9 cellular contexts compared by ENCODE assay signal in the genomic region with DNA sequence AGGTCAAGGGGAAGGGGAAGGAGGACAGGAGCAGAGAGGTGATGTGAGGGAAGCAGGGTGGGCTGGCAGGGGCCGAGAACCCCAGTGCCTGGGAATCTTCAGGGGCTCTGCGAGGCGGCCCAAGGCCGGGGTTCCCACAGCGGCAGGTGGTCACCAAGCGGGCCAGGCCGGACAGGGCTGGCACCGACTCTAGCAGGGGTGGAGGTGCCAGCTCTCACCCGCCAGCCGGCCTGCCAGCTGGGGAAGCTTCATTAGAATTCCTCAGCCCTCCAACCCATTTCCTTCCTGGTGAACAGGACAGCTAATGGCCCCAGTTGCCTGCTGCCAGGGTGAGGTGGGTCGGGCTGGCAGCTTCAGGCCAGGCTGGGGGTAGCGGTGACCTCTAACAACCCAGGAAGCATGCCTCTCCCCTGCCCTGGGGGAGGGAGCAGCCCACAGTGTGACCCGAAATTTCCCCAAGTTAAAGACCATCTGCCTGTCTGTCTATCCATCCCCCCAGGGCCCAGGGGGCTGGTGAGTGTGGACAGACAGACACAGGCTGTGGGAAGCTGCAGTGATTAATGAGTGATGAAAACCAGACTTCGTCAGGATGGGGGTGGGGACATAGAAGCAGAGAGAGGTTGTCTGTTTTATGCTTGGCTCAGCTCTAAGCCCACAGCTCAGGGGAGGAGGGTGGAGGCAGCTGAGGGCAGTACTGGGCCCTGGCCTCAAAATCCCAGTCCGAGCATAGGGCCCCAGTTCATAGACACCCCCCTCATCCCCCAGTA.
DNase-seq lines count a peak whose midpoint lies in the region; ATAC-seq, FAIRE-seq and TF ChIP-seq lines count a peak whose summit lies in the region.
"Had no signal": no experiment of that assay in that cellular context is flagged by ENCODE, and none has a peak within 500 bp of the region (broad histone marks: within the 10 kb centered on the region; RNA-seq: fewer than 3 reads in every experiment).

No MANE protein-coding gene starts in this region.

- no peaks in the 10 kb centered on the region for H3K36me3 Mint-ChIP-seq in activated T-cell treated with anti-CD3 and anti-CD28 coated beads, Interleukin-2, amount 50 U/mL, for 72 hours (ENCODE audit: insufficient read depth in 2 of 2)

- no peaks in the 10 kb centered on the region for H3K27me3 Mint-ChIP-seq in activated T-cell treated with anti-CD3 and anti-CD28 coated beads, Interleukin-2, amount 50 U/mL, for 72 hours (ENCODE audit: low read depth)

- peaks cover 11% of the 10 kb centered on the region for H3K4me1 Mint-ChIP-seq in activated T-cell treated with anti-CD3 and anti-CD28 coated beads, Interleukin-2, amount 50 U/mL, for 72 hours (ENCODE audit: low read depth)

- H3K4me2 ChIP-seq in endothelial cell of umbilical vein (ENCODE audit: insufficient read depth, low read length), result no peak overlapping the region

- no peak overlapping the region for H3K27ac Mint-ChIP-seq in activated T-cell treated with anti-CD3 and anti-CD28 coated beads, Interleukin-2, amount 50 U/mL, for 72 hours

- no peaks in the 10 kb centered on the region for H3K9me3 Mint-ChIP-seq in activated T-cell treated with anti-CD3 and anti-CD28 coated beads, Interleukin-2, amount 50 U/mL, for 72 hours

- no peaks in the 10 kb centered on the region for H4K20me1 ChIP-seq in endothelial cell of umbilical vein (replicated peaks; ENCODE audit: control insufficient read depth, extremely low read depth, insufficient read depth, low read length)

- in situ Hi-C loops in Panc1 (cut with HindIII; ENCODE audit: low pct_unique_long_range_greater_than_20kb, low sequenced_read_pairs), result no loop called here

- dilution Hi-C loops in endothelial cell of umbilical vein (cut with MboI; ENCODE audit: extremely low pct_ligation_motif_present, low sequenced_read_pairs), result no loop called here

- intact Hi-C loops in Panc1 (cut with micrococcal nuclease; ENCODE audit: unreplicated experiment), result no loop called here
- intact Hi-C loops in endothelial cell of umbilical vein (cut with micrococcal nuclease), result no loop called here

- no peak for DNase-seq in Panc1 (ENCODE audit: low read depth, low spot score)
- peak; percentile 43 for DNase-seq in endothelial cell of umbilical vein (ENCODE audit: low read depth, low spot score)
- DNase-seq in mesenteric fat pad (ENCODE audit: low spot score), result peak; percentile 88
- DNase-seq in tibial nerve (ENCODE audit: low spot score in 2 of 2), result peak in 1 of 2 donors; percentile 51
- DNase-seq in activated T-cell treated with anti-CD3 and anti-CD28 coated beads, Interleukin-2, amount 50 U/mL, for 72 hours, result no peak

- H3K4me3 ChIP-seq in Panc1 (ENCODE audit: low read depth in 2 of 2, low read length in 2 of 2), result no peak overlapping the region
- H3K4me3 ChIP-seq in endothelial cell of umbilical vein (replicated peaks in 1 of 3; ENCODE audit: insufficient read depth in 1 of 3, low read depth in 1 of 3, low read length in 3 of 3), result no peak overlapping the region
- no peak overlapping the region for H3K4me3 ChIP-seq in tibial nerve

- no peaks in the 10 kb centered on the region for H3K79me2 ChIP-seq in endothelial cell of umbilical vein (ENCODE audit: control insufficient read depth, insufficient read depth, low read length)

- WGBS in tibial nerve, 2 donors, result 58 to 65% methylated on average over 14 to 15 of the region's 15 CpGs

- no peaks in the 10 kb centered on the region for H3K9me1 ChIP-seq in endothelial cell of umbilical vein (replicated peaks; ENCODE audit: control insufficient read depth, extremely low read depth, insufficient read depth, low read length)

- no peaks in the 10 kb centered on the region for H3K27me3 ChIP-seq in Panc1 (ENCODE audit: control insufficient read depth, insufficient read depth, low read length)
- no peaks in the 10 kb centered on the region for H3K27me3 ChIP-seq in endothelial cell of umbilical vein (ENCODE audit: control insufficient read depth in 2 of 2, insufficient read depth in 2 of 2, low read length in 2 of 2)
- no peaks in the 10 kb centered on the region for H3K27me3 ChIP-seq in tibial nerve

- H3K9me3 ChIP-seq in Panc1 (ENCODE audit: control insufficient read depth, insufficient read depth, low read depth, low read length), result no peaks in the 10 kb centered on the region
- H3K9me3 ChIP-seq in endothelial cell of umbilical vein (replicated peaks; ENCODE audit: control insufficient read depth, insufficient read depth, low read length), result no peaks in the 10 kb centered on the region
- H3K9me3 ChIP-seq in tibial nerve, result no peaks in the 10 kb centered on the region

- peak in 1 of 2 donors; percentile 27 for TF ChIP-seq EP300 in tibial nerve (IDR thresholded peaks at IDR 0.05)

- no peak overlapping the region for H3K9ac ChIP-seq in endothelial cell of umbilical vein (replicated peaks; ENCODE audit: extremely low read depth, insufficient read depth, low read length)

- no peak for TF ChIP-seq POLR2A in endothelial cell of umbilical vein (IDR thresholded peaks at IDR 0.05; ENCODE audit: low read depth, low read length)
- TF ChIP-seq POLR2A in tibial nerve (IDR thresholded peaks at IDR 0.05), result no peak

- no peak overlapping the region for H3K4me3 Mint-ChIP-seq in activated T-cell treated with anti-CD3 and anti-CD28 coated beads, Interleukin-2, amount 50 U/mL, for 72 hours

- peak; percentile 69 for FAIRE-seq in endothelial cell of umbilical vein (lab: Jason Lieb, UNC)

- peak overlapping the region; percentile 55 for H2AFZ ChIP-seq in endothelial cell of umbilical vein (ENCODE audit: low read depth, low read length)

- ATAC-seq in Panc1, result no peak
- ATAC-seq in activated T-cell treated with anti-CD3 and anti-CD28 coated beads, Interleukin-2, amount 50 U/mL, for 72 hours (replicated peaks in 1 of 2), result no peak
- no peak for ATAC-seq in HG03097 (IDR thresholded peaks at IDR 0.05; ENCODE audit: low FRiP score, unreplicated experiment)
- no peak for ATAC-seq in HG03108 (IDR thresholded peaks at IDR 0.05; ENCODE audit: unreplicated experiment)
- no peak for ATAC-seq in GM19452 (IDR thresholded peaks at IDR 0.05; ENCODE audit: unreplicated experiment)
- ATAC-seq: HCT116 had no signal

- BruUV-seq in Panc1 (replicated peaks; lab: Mats Ljungman, UMichigan), result no TSS peak
- no TSS peak for BruUV-seq in endothelial cell of umbilical vein (replicated peaks; lab: Mats Ljungman, UMichigan)

- H3K4me1 ChIP-seq in Panc1 (ENCODE audit: control insufficient read depth, insufficient read depth, low read length) (peaks cover 39% of the 10 kb centered on the region), endothelial cell of umbilical vein (ENCODE audit: control insufficient read depth, extremely low read depth, insufficient read depth, low read length) (peaks cover 43% of the 10 kb centered on the region), tibial nerve (peaks cover 3 to 87% (median 58%) of the 10 kb centered on the region in 4 donors)

- no peak for TF ChIP-seq CTCF in Panc1 (IDR thresholded peaks at IDR 0.05)
- no peak for TF ChIP-seq CTCF in endothelial cell of umbilical vein (IDR thresholded peaks at IDR 0.05; ENCODE audit: extremely low read depth in 1 of 2, insufficient read depth in 1 of 2, low read depth in 1 of 2, low read length in 2 of 2)
- no peak for TF ChIP-seq CTCF in tibial nerve (IDR thresholded peaks at IDR 0.05)

- H3K36me3 ChIP-seq in Panc1 (ENCODE audit: control insufficient read depth, insufficient read depth, low read length) (no peaks in the 10 kb centered on the region), endothelial cell of umbilical vein (ENCODE audit: control insufficient read depth in 2 of 2, extremely low read depth in 1 of 2, insufficient read depth in 2 of 2, low read length in 2 of 2) (no peaks in the 10 kb centered on the region), tibial nerve (no peaks in the 10 kb centered on the region)

- CTCF ChIA-PET in Panc1 (lab: Charles Lee), result no interaction called here
- CTCF ChIA-PET in endothelial cell of umbilical vein (lab: Charles Lee), result interaction anchor here (0.9 to 2.2 kb wide), 3 partner anchors 40 to 58 kb away, joined by 3 to 7 read pairs (median 4); no protein-coding TSS in a partner anchor

- POLR2A ChIA-PET in Panc1 (lab: Charles Lee) (no interaction called here), endothelial cell of umbilical vein (lab: Charles Lee) (interaction anchor here (0.6 to 1.0 kb wide), 2 partner anchors 40 to 399 kb away, joined by 4 to 6 read pairs; no protein-coding TSS in a partner anchor)

- peak overlapping the region; percentile 57 for H3K27ac ChIP-seq in Panc1 (ENCODE audit: low read length)
- peak overlapping the region; percentile 2 for H3K27ac ChIP-seq in endothelial cell of umbilical vein (ENCODE audit: insufficient read depth, low read depth, low read length)
- H3K27ac ChIP-seq in tibial nerve, result peak overlapping the region; percentile 6 to 95 (median 88)

TF ChIP-seq in endothelial cell of umbilical vein, 7 proteins besides CTCF, POLR2A, EP300 and RAD21:
- no peak for TF ChIP-seq JUN (IDR thresholded peaks at IDR 0.05; ENCODE audit: borderline replicate concordance, insufficient read depth, insufficient read length, low read depth)
- no peak for TF ChIP-seq FOS (IDR thresholded peaks at IDR 0.05; ENCODE audit: borderline replicate concordance, insufficient read depth, low read length)
- TF ChIP-seq, protein P1, sequence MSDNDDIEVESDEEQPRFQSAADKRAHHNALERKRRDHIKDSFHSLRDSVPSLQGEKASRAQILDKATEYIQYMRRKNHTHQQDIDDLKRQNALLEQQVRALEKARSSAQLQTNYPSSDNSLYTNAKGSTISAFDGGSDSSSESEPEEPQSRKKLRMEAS (IDR thresholded peaks at IDR 0.05; ENCODE audit: insufficient read depth, insufficient read length), result no peak
- no peak for TF ChIP-seq GATA2 (IDR thresholded peaks at IDR 0.05; ENCODE audit: insufficient read depth, insufficient read length, low read depth, low read length)
- TF ChIP-seq EZH2 (IDR thresholded peaks at IDR 0.05; ENCODE audit: borderline replicate concordance, low read depth, low read length, severe bottlenecking), result no peak
- no peak for TF ChIP-seq MYC (IDR thresholded peaks at IDR 0.05; ENCODE audit: low read depth, low read length)
- TF ChIP-seq POLR2AphosphoS5 (IDR thresholded peaks at IDR 0.05; ENCODE audit: insufficient read depth, low read depth, low read length), result no peak

Comparison
In these comparisons a context has a peak if more than half of its experiments do, and no peak if none do; other contexts are left out.
1. DNase-seq: peak in endothelial cell of umbilical vein (single experiment) and mesenteric fat pad (single experiment); none in Panc1 (single experiment) and activated T-cell treated with anti-CD3 and anti-CD28 coated beads, Interleukin-2, amount 50 U/mL, for 72 hours (0 of 2).
2. H3K27ac ChIP-seq: peak in every context shown above with its lines; median percentile 88 in tibial nerve; 57 in Panc1; 2 in endothelial cell of umbilical vein.